In the genomic region with DNA sequence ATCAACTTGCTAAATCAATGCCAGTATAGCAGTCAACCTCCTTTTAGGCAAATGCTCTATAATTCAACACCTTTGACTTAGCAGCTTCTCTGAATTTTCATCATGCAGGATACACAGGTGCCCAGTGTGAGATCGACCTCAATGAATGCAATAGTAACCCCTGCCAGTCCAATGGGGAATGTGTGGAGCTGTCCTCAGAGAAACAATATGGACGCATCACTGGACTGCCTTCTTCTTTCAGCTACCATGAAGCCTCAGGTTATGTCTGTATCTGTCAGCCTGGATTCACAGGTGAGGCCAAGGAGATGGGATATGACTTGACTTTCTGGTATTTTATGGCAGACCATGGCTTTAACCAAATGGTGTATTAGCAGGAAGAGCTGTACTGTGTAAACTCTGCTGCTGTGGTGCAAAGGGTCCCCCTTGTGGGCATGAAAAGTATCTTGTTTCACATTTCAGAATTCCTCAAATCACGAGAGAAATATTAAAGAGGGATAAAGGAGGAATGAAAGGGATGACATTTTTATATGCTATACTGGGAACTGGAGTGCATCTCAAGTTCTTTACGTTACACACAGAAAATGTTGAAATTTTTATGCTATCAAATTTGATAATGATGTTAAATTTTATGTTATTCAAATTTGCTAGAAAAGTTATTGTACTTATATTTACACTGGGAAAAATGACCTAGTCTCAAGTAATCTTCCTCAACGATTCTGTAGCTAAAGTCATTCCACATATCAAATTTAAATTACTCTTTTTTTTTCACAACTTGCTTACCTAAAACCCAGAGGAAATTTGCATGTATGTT, we compare ENCODE assay signal across 7 cellular contexts.
DNase-seq lines count a peak whose midpoint lies in the region; ATAC-seq and TF ChIP-seq lines count a peak whose summit lies in the region.

No MANE protein-coding gene starts in this region.

- H3K9me3 ChIP-seq in DOHH2 (ENCODE audit: control insufficient read depth, insufficient read depth, low read length) = no peaks in the 10 kb centered on the region

- H3K4me1 ChIP-seq in DOHH2 (ENCODE audit: control insufficient read depth, low read length) = no peaks in the 10 kb centered on the region

- DNase-seq in HT1080 (ENCODE audit: low read depth) (peak; percentile 45), OCI-M1 (lab: John Stamatoyannopoulos, UW) (peak; percentile 77), cerebellum (ENCODE audit: low spot score) (peak; percentile 29), left lobe of liver (ENCODE audit: low spot score) (no peak)
- no peak for DNase-seq in effector CD8-positive, alpha-beta T cell (lab: John Stamatoyannopoulos, UW)

- no peaks in the 10 kb centered on the region for H3K36me3 ChIP-seq in DOHH2 (ENCODE audit: control insufficient read depth, low read length)

- H3K4me3 ChIP-seq in DOHH2 (ENCODE audit: low read length) = no peak overlapping the region

- ATAC-seq in GM19468 (IDR thresholded peaks at IDR 0.05; ENCODE audit: extremely low read depth, unreplicated experiment) = peak; percentile 42
- ATAC-seq in left lobe of liver = peak; percentile 84

- no peak overlapping the region for H3K4me2 ChIP-seq in DOHH2 (ENCODE audit: low read length)

- peak; percentile 79 for TF ChIP-seq CTCF in DOHH2 (IDR thresholded peaks at IDR 0.05; ENCODE audit: low read depth, low read length, poor library complexity, severe bottlenecking)

- no peaks in the 10 kb centered on the region for H3K79me2 ChIP-seq in DOHH2 (ENCODE audit: control insufficient read depth, low read length)

- no peaks in the 10 kb centered on the region for H3K27me3 ChIP-seq in DOHH2 (ENCODE audit: control insufficient read depth, low read length)

- no peaks in the 10 kb centered on the region for H3F3A ChIP-seq in DOHH2 (ENCODE audit: control insufficient read depth, insufficient read depth)

- H3K9me2 ChIP-seq in DOHH2 (replicated peaks; ENCODE audit: control insufficient read depth, low read length) = no peaks in the 10 kb centered on the region

- no peak overlapping the region for H3K27ac ChIP-seq in DOHH2 (ENCODE audit: low read depth, low read length)

- no peaks in the 10 kb centered on the region for H4K20me1 ChIP-seq in DOHH2 (ENCODE audit: control insufficient read depth, insufficient read depth, low read depth, low read length)

Comparison
In these comparisons a context has a peak if more than half of its experiments do, and no peak if none do; other contexts are left out.
1. DNase-seq: peak in HT1080 (single experiment), OCI-M1 (single experiment) and cerebellum (single experiment); none in left lobe of liver (single experiment) and effector CD8-positive, alpha-beta T cell (single experiment).